In genomic region chr20:50844430-50845100, GRCh38 we compare ENCODE assay signal across 8 cellular contexts. TPM values are rescaled to one million over a fixed set of nuclear protein-coding genes. Genes with fewer than 3 reads are reported as not detected.
DNase-seq lines count a peak whose midpoint lies in the region; ATAC-seq, FAIRE-seq and TF ChIP-seq lines count a peak whose summit lies in the region.

No MANE protein-coding gene starts in this region.

- H3K9me2 ChIP-seq in hepatocyte (replicated peaks; ENCODE audit: insufficient read depth): no peaks in the 10 kb centered on the region

- H3K4me1 ChIP-seq in hepatocyte (ENCODE audit: insufficient read depth): peaks cover 5% of the 10 kb centered on the region
- no peaks in the 10 kb centered on the region for H3K4me1 ChIP-seq in small intestine (ENCODE audit: control insufficient read depth in 2 of 2, insufficient read depth in 1 of 2, low read depth in 1 of 2, low read length in 1 of 2)

- H3K4me3 ChIP-seq in GM12864 (ENCODE audit: low read depth, low read length) (no peak overlapping the region; the same call in 1 of the 2 replicates), hepatocyte (no peak overlapping the region), small intestine (ENCODE audit: low read depth in 1 of 2, low read length in 2 of 2) (no peak overlapping the region)

- POLR2A ChIA-PET in activated naive CD8-positive, alpha-beta T cell treated with anti-CD3 and anti-CD28 coated beads, Interleukin-2, amount 10 ng/mL, durations not matched to agents 7 days and 5 days (lab: Charles Lee): interaction anchor here (0.9 to 2.5 kb wide), 4 partner anchors 18 to 113 kb away, joined by 3 to 12 read pairs (median 5); partner anchors contain the start of genes ADNP, BCAS4, DPM1 and MOCS3

- H2AFZ ChIP-seq in hepatocyte: no peak overlapping the region

- no peaks in the 10 kb centered on the region for H3K27me3 Mint-ChIP-seq in activated naive CD8-positive, alpha-beta T cell treated with anti-CD3 and anti-CD28 coated beads, Interleukin-2, amount 10 ng/mL, durations not matched to agents 7 days and 5 days

- H3K36me3 ChIP-seq in hepatocyte (replicated peaks; ENCODE audit: insufficient read depth, low read depth) (no peaks in the 10 kb centered on the region), small intestine (ENCODE audit: control insufficient read depth in 2 of 2, insufficient read depth in 2 of 2, low read length in 2 of 2) (no peaks in the 10 kb centered on the region)

- H3K4me3 Mint-ChIP-seq in activated naive CD8-positive, alpha-beta T cell treated with anti-CD3 and anti-CD28 coated beads, Interleukin-2, amount 10 ng/mL, durations not matched to agents 7 days and 5 days: peak overlapping the region; percentile 58

- no peaks in the 10 kb centered on the region for H3K9me3 ChIP-seq in hepatocyte (ENCODE audit: low read depth)
- no peaks in the 10 kb centered on the region for H3K9me3 ChIP-seq in small intestine (ENCODE audit: control insufficient read depth, low read depth)

- no peak overlapping the region for H3K4me2 ChIP-seq in hepatocyte

- peak; percentile 92 for ATAC-seq in GM21423 (IDR thresholded peaks at IDR 0.05; ENCODE audit: unreplicated experiment)
- peak; percentile 100 for ATAC-seq in activated naive CD8-positive, alpha-beta T cell treated with anti-CD3 and anti-CD28 coated beads, Interleukin-2, amount 10 ng/mL, durations not matched to agents 7 days and 5 days (ENCODE audit: low read depth)

- H3K27me3 ChIP-seq in hepatocyte (no peaks in the 10 kb centered on the region), small intestine (ENCODE audit: control insufficient read depth in 2 of 2, insufficient read depth in 2 of 2, low read length in 2 of 2) (no peaks in the 10 kb centered on the region)

- no peaks in the 10 kb centered on the region for H3K79me2 ChIP-seq in hepatocyte

- WGBS in hepatocyte (ENCODE audit: low lambda C conversion rate, missing lambda C conversion rate): 91% methylated on average over 9 of the region's 9 CpGs
- WGBS in small intestine, 3 donors: 71 to 83% (median 81%) methylated on average over 9 of the region's 9 CpGs

- no peaks in the 10 kb centered on the region for H3K9me3 Mint-ChIP-seq in activated naive CD8-positive, alpha-beta T cell treated with anti-CD3 and anti-CD28 coated beads, Interleukin-2, amount 10 ng/mL, durations not matched to agents 7 days and 5 days

- no peak overlapping the region for H3K27ac ChIP-seq in hepatocyte
- H3K27ac ChIP-seq in small intestine (ENCODE audit: low read depth in 1 of 2, low read length in 1 of 2): no peak overlapping the region

- H3K4me1 Mint-ChIP-seq in activated naive CD8-positive, alpha-beta T cell treated with anti-CD3 and anti-CD28 coated beads, Interleukin-2, amount 10 ng/mL, durations not matched to agents 7 days and 5 days: peaks cover 24% of the 10 kb centered on the region

- peak; percentile 92 for DNase-seq in GM12864 (ENCODE audit: low read depth)
- peak; percentile 71 for DNase-seq in HK-2 (ENCODE audit: unreplicated experiment)
- peak; percentile 71 for DNase-seq in activated naive CD8-positive, alpha-beta T cell treated with anti-CD3 and anti-CD28 coated beads, Interleukin-2, amount 10 ng/mL, durations not matched to agents 7 days and 5 days
- peak; percentile 6 for DNase-seq in stimulated activated CD4-positive, alpha-beta T cell treated with anti-CD3 and anti-CD28 coated beads, Interleukin-12 subunit alpha, Interleukin-12 subunit beta, amount 100 ng/mL, for 4 hours
- DNase-seq in NCI-H510A (lab: John Stamatoyannopoulos, UW): no peak
- DNase-seq in hepatocyte (ENCODE audit: low spot score): no peak
- DNase-seq in small intestine: no peak

- peak overlapping the region; percentile 94 for H3K27ac Mint-ChIP-seq in activated naive CD8-positive, alpha-beta T cell treated with anti-CD3 and anti-CD28 coated beads, Interleukin-2, amount 10 ng/mL, durations not matched to agents 7 days and 5 days

- TF ChIP-seq CTCF in GM12864 (IDR thresholded peaks at IDR 0.05; ENCODE audit: low read depth, low read length, missing control alignments) (no peak), hepatocyte (IDR thresholded peaks at IDR 0.05; ENCODE audit: poor library complexity) (no peak)

- H3K36me3 Mint-ChIP-seq in activated naive CD8-positive, alpha-beta T cell treated with anti-CD3 and anti-CD28 coated beads, Interleukin-2, amount 10 ng/mL, durations not matched to agents 7 days and 5 days: peaks cover 14% of the 10 kb centered on the region

- no peaks in the 10 kb centered on the region for H4K20me1 ChIP-seq in hepatocyte (ENCODE audit: insufficient read depth, poor library complexity, severe bottlenecking)

- no peak for FAIRE-seq in small intestine (lab: Jason Lieb, UNC)

RNA-seq across cellular contexts. Expression of gene BCAS4, which starts 49.7 kb away (rescaled TPM):
- 10 to 100 TPM; 35.0 to 35.2 TPM for total RNA-seq in activated naive CD8-positive, alpha-beta T cell treated with anti-CD3 and anti-CD28 coated beads, Interleukin-2, amount 10 ng/mL, durations not matched to agents 7 days and 5 days
- 5.6 and 12.5 TPM in 2 replicates for total RNA-seq in hepatocyte
- 18.0 and 21.6 TPM in 2 replicates for polyA plus RNA-seq in hepatocyte
- 1 to 10 TPM in 2 of 3 donors, under 1 TPM in 1; 0.45 to 1.7 (median 1.4) TPM for polyA plus RNA-seq in small intestine

Comparison
In these comparisons a context has a peak if more than half of its experiments do, and no peak if none do; other contexts are left out.
1. DNase-seq: peak in GM12864 (single experiment), HK-2 (single experiment), activated naive CD8-positive, alpha-beta T cell treated with anti-CD3 and anti-CD28 coated beads, Interleukin-2, amount 10 ng/mL, durations not matched to agents 7 days and 5 days (single experiment) and stimulated activated CD4-positive, alpha-beta T cell treated with anti-CD3 and anti-CD28 coated beads, Interleukin-12 subunit alpha, Interleukin-12 subunit beta, amount 100 ng/mL, for 4 hours (single experiment); none in NCI-H510A (single experiment), hepatocyte (single experiment) and small intestine (single experiment).